ENCODE assay signal across 29 cellular contexts in the genomic region with DNA sequence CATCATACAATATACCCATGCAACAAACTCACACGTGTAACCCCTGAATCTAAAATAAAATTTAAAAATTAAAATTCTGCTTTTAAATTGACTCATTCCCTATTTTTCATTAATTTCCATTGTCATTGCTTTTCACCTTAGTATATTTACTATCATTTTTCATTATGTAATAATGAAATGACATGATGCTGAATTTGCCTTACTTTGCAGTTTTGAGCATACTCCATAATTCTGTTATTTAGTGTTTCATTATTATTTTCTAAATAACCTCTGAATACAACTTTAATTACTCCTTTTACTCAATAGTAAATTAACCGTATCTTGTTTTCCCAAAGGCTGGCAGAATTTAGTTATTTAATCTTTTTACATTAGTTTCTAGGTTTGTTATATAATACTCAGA.
"Had no signal": no experiment of that assay in that cellular context is flagged by ENCODE, and none has a peak within 500 bp of the region (broad histone marks: within the 10 kb centered on the region; RNA-seq: fewer than 3 reads in every experiment).

No MANE protein-coding gene starts in this region.

- H2AFZ ChIP-seq: parathyroid adenoma had no signal

- H3K36me3 ChIP-seq: neutrophil, spleen, suprapubic skin, tibial artery, transverse colon, upper lobe of right lung, uterus had no signal

- DNase-seq: naive thymus-derived CD8-positive, alpha-beta T cell; nephron progenitor cell; nucleus accumbens; posterior cingulate gyrus; psoas muscle; right cardiac atrium; spleen; stimulated activated CD4-positive, alpha-beta T cell treated with anti-CD3 and anti-CD28 coated beads, Interleukin-12 subunit alpha, Interleukin-12 subunit beta, amount 100 ng/mL, for 4 hours; stimulated activated CD4-positive, alpha-beta T cell treated with anti-CD3 and anti-CD28 coated beads, Interleukin-1b, Interleukin-23, amount 100 ng/mL, for 48 hours; stimulated activated CD4-positive, alpha-beta T cell treated with anti-CD3 and anti-CD28 coated beads, Interleukin-4, amount 100 ng/mL, for 1 hour; stimulated activated CD4-positive, alpha-beta T cell treated with anti-CD3 and anti-CD28 coated beads, Interleukin-4, amount 100 ng/mL, for 4 hours; stimulated activated CD8-positive, alpha-beta memory T cell treated with anti-CD3 and anti-CD28 coated beads, Interleukin-4, amount 100 ng/mL, for 48 hours; stimulated activated naive CD4-positive, alpha-beta T cell; stimulated activated naive CD8-positive, alpha-beta T cell treated with anti-CD3 and anti-CD28 coated beads, Interleukin-15, amount 100 ng/mL, for 72 hours; stimulated activated naive CD8-positive, alpha-beta T cell treated with anti-CD3 and anti-CD28 coated beads, Interleukin-15, Interleukin-2, amounts not matched to agents 100 U/mL and 50 U/mL, for 24 hours; substantia nigra; testis; tibial artery; transverse colon; upper lobe of right lung; uterus had no signal

- ATAC-seq: naive thymus-derived CD8-positive, alpha-beta T cell; natural killer cell treated with Interleukin-12 subunit alpha and Interleukin-12 subunit beta and Interleukin-15 and Interleukin-18, amount 100 ng/mL, for 72 hours; psoas muscle; right cardiac atrium; sciatic nerve; stimulated activated memory B cell treated with anti-CD40 and anti-IgM and Interleukin-4, amounts not matched to agents 10 μg/mL and 1 μg/mL and 100 μg/mL, for 72 hours; stimulated activated naive CD8-positive, alpha-beta T cell treated with anti-CD3 and anti-CD28 coated beads, Interleukin-15, amount 100 ng/mL, for 72 hours; stimulated activated naive CD8-positive, alpha-beta T cell treated with anti-CD3 and anti-CD28 coated beads, Interleukin-15, Interleukin-2, amounts not matched to agents 100 U/mL and 50 U/mL, for 24 hours; upper lobe of right lung had no signal

- H3K9ac ChIP-seq: parathyroid adenoma had no signal

- H3K9me3 ChIP-seq: neutrophil, psoas muscle, suprapubic skin, testis, tibial artery, transverse colon, upper lobe of right lung, uterus had no signal

- H3K4me1 ChIP-seq: parathyroid adenoma, psoas muscle, spleen, suprapubic skin, testis, tibial artery, transverse colon, upper lobe of right lung, uterus had no signal

- H3K4me2 ChIP-seq: smooth muscle cell had no signal

- H3K27me3 ChIP-seq: neutrophil, spleen, suprapubic skin, testis, tibial artery, transverse colon, upper lobe of right lung, uterus had no signal

- H3K4me3 ChIP-seq: psoas muscle, skin epidermis, smooth muscle cell, spleen, suprapubic skin, testis, tibial artery, transverse colon, upper lobe of right lung, uterus had no signal

- H3K27ac ChIP-seq: neutrophil, parathyroid adenoma, psoas muscle, skin epidermis, spleen, suprapubic skin, testis, tibial artery, transverse colon, upper lobe of right lung, uterus had no signal
